Comparison of ENCODE assay signal across 26 cellular contexts in genomic region chr2:216540920-216541319, GRCh38. TPM values are rescaled to one million over a fixed set of nuclear protein-coding genes. Genes with fewer than 3 reads are reported as not detected.
DNase-seq lines count a peak whose midpoint lies in the region; ATAC-seq and TF ChIP-seq lines count a peak whose summit lies in the region.
"Had no signal": no experiment of that assay in that cellular context is flagged by ENCODE, and none has a peak within 500 bp of the region (broad histone marks: within the 10 kb centered on the region; RNA-seq: fewer than 3 reads in every experiment).

No MANE protein-coding gene starts in this region.

- intact Hi-C loops in MCF 10A (cut with micrococcal nuclease), result loop anchor here (1.0 kb wide), 1 partner anchor 10 kb away; no protein-coding TSS in a partner anchor

- H3K9me3 Mint-ChIP-seq in MCF 10A (ENCODE audit: unreplicated experiment), result no peaks in the 10 kb centered on the region
- H3K9me3 Mint-ChIP-seq: activated CD8-positive, alpha-beta T cell treated with anti-CD3 and anti-CD28 coated beads for 36 hours; natural killer cell; T-helper 1 cell treated with Interleukin-12 subunit alpha and Interleukin-12 subunit beta and Interleukin-4 antibody, amounts not matched to agents 30 μg/mL and 1 μg/mL, for 36 hours had no signal

- H3K4me1 Mint-ChIP-seq in MCF 10A (ENCODE audit: insufficient read depth, unreplicated experiment), result peaks cover 40% of the 10 kb centered on the region
- H3K4me1 Mint-ChIP-seq: stimulated activated memory B cell treated with anti-CD40 and anti-IgM and Interleukin-4, amounts not matched to agents 10 μg/mL and 1 μg/mL and 100 μg/mL, for 72 hours had no signal

- H3K4me3 Mint-ChIP-seq in MCF 10A (ENCODE audit: unreplicated experiment), result no peak overlapping the region
- H3K4me3 Mint-ChIP-seq: activated CD8-positive, alpha-beta T cell treated with anti-CD3 and anti-CD28 coated beads for 36 hours; activated naive CD8-positive, alpha-beta T cell; natural killer cell; stimulated activated memory B cell treated with anti-CD40 and anti-IgM and Interleukin-4, amounts not matched to agents 10 μg/mL and 1 μg/mL and 100 μg/mL, for 72 hours; T-helper 1 cell treated with Interleukin-12 subunit alpha and Interleukin-12 subunit beta and Interleukin-4 antibody, amounts not matched to agents 30 μg/mL and 1 μg/mL, for 36 hours had no signal

- ATAC-seq in RWPE2 (ENCODE audit: low read depth), result no peak
- peak; percentile 40 for ATAC-seq in thoracic aorta (ENCODE audit: insufficient number of reproducible peaks, low FRiP score, low read depth)
- ATAC-seq in HG02973 (IDR thresholded peaks at IDR 0.05; ENCODE audit: unreplicated experiment), result no peak
- no peak for ATAC-seq in left lobe of liver
- no peak for ATAC-seq in activated CD4-positive, CD25-positive, alpha-beta regulatory T cell treated with anti-CD3 and anti-CD28 coated beads, Interleukin-2, amount 50 U/mL, for 24 hours
- ATAC-seq: activated CD8-positive, alpha-beta T cell treated with anti-CD3 and anti-CD28 coated beads for 36 hours; natural killer cell; sciatic nerve; stimulated activated memory B cell treated with anti-CD40 and anti-IgM and Interleukin-4, amounts not matched to agents 10 μg/mL and 1 μg/mL and 100 μg/mL, for 72 hours had no signal

- no peaks in the 10 kb centered on the region for H3K9me3 ChIP-seq in RWPE2 (ENCODE audit: severe bottlenecking)
- H3K9me3 ChIP-seq in thoracic aorta, result no peaks in the 10 kb centered on the region
- H3K9me3 ChIP-seq: ovary, Peyer's patch, uterus had no signal

- H3K27me3 ChIP-seq in RWPE2 (ENCODE audit: insufficient read depth, poor library complexity, severe bottlenecking) (no peaks in the 10 kb centered on the region), thoracic aorta (replicated peaks; ENCODE audit: insufficient read depth) (no peaks in the 10 kb centered on the region)
- H3K27me3 ChIP-seq: ovary, Peyer's patch, uterus had no signal

- H3K4me1 ChIP-seq in RWPE2 (ENCODE audit: insufficient read depth, poor library complexity, severe bottlenecking), result peaks cover 25% of the 10 kb centered on the region
- H3K4me1 ChIP-seq in thoracic aorta (ENCODE audit: control insufficient read depth in 1 of 2, low read depth in 2 of 2), result peaks cover 22 to 49% of the 10 kb centered on the region in 2 donors

- H3K27ac ChIP-seq in RWPE2 (ENCODE audit: poor library complexity, severe bottlenecking) (peak overlapping the region; percentile 64), thoracic aorta (peak overlapping the region; percentile 74 to 93)
- H3K27ac ChIP-seq: ovary had no signal

- DNase-seq in RWPE2 (ENCODE audit: low spot score) (no peak), MCF 10A (ENCODE audit: unreplicated experiment) (no peak), kidney tubule cell (ENCODE audit: low spot score) (peak; percentile 27), thoracic aorta (ENCODE audit: low spot score) (no peak), left lobe of liver (ENCODE audit: low spot score) (no peak)
- DNase-seq: activated CD4-positive, alpha-beta T cell treated with anti-CD3 and anti-CD28 coated beads for 1 hour; activated CD8-positive, alpha-beta T cell treated with anti-CD3 and anti-CD28 coated beads for 36 hours; activated effector memory CD4-positive, alpha-beta T cell treated with Interleukin-2 at 50 U/mL for 16 hours; C1 segment of cervical spinal cord; Calu3; glutamatergic neuron; HCEC 1CT; natural killer cell; NCI-H1105; NCI-H187 treated with DMSO at 0.1 percent for 48 hours; NCI-H2171 treated with DMSO at 0.1 percent for 48 hours; ovary; Peyer's patch; stimulated activated CD4-positive, alpha-beta T cell treated with anti-CD3 and anti-CD28 coated beads, Interleukin-4, amount 100 ng/mL, for 24 hours; uterus had no signal

- H3K36me3 ChIP-seq in RWPE2 (ENCODE audit: low read depth) (no peaks in the 10 kb centered on the region), thoracic aorta (no peaks in the 10 kb centered on the region)
- H3K36me3 ChIP-seq: ovary, Peyer's patch, uterus had no signal

- no peaks in the 10 kb centered on the region for H3K36me3 Mint-ChIP-seq in MCF 10A (ENCODE audit: insufficient read depth, unreplicated experiment)
- H3K36me3 Mint-ChIP-seq: natural killer cell; stimulated activated memory B cell treated with anti-CD40 and anti-IgM and Interleukin-4, amounts not matched to agents 10 μg/mL and 1 μg/mL and 100 μg/mL, for 72 hours had no signal

- no TSS peak for BruUV-seq in MCF 10A (replicated peaks; lab: Mats Ljungman, UMichigan)

- CTCF ChIA-PET in MCF 10A (lab: Yijun Ruan, JAX), result interaction anchor here (0.8 to 3.0 kb wide), 6 partner anchors 10 to 125 kb away, joined by 3 to 21 read pairs (median 12); no protein-coding TSS in a partner anchor

- no peaks in the 10 kb centered on the region for H3K27me3 Mint-ChIP-seq in MCF 10A (ENCODE audit: insufficient read depth, unreplicated experiment)

- no peak overlapping the region for H3K4me3 ChIP-seq in RWPE2 (ENCODE audit: severe bottlenecking)
- H3K4me3 ChIP-seq in thoracic aorta, result no peak overlapping the region
- H3K4me3 ChIP-seq: ovary, Peyer's patch, uterus had no signal

- no peak for TF ChIP-seq CTCF in RWPE2 (IDR thresholded peaks at IDR 0.05; ENCODE audit: poor library complexity, severe bottlenecking)
- no peak for TF ChIP-seq CTCF in MCF 10A (IDR thresholded peaks at IDR 0.05; ENCODE audit: unreplicated experiment)
- no peak for TF ChIP-seq CTCF in thoracic aorta (IDR thresholded peaks at IDR 0.05)

- POLR2A ChIA-PET in MCF 10A (lab: Yijun Ruan, JAX), result interaction anchor here (1.6 to 3.2 kb wide), 3 partner anchors 11 to 124 kb away, joined by 3 to 32 read pairs (median 7); no protein-coding TSS in a partner anchor

- H3K27ac Mint-ChIP-seq in MCF 10A (ENCODE audit: low read depth, unreplicated experiment), result peak overlapping the region; percentile 75
- H3K27ac Mint-ChIP-seq: activated CD8-positive, alpha-beta T cell treated with anti-CD3 and anti-CD28 coated beads for 36 hours; activated naive CD8-positive, alpha-beta T cell; natural killer cell; stimulated activated memory B cell treated with anti-CD40 and anti-IgM and Interleukin-4, amounts not matched to agents 10 μg/mL and 1 μg/mL and 100 μg/mL, for 72 hours; T-helper 1 cell treated with Interleukin-12 subunit alpha and Interleukin-12 subunit beta and Interleukin-4 antibody, amounts not matched to agents 30 μg/mL and 1 μg/mL, for 36 hours had no signal

RNA-seq across cellular contexts. Expression of gene RPL37A, which starts 42.3 kb away (rescaled TPM):
- total RNA-seq in MCF 10A (2022), result 4,349 and 4,745 TPM in 2 replicates
- total RNA-seq in thoracic aorta, result 100 to 1,000 TPM; 422 to 464 TPM
- 825 TPM for total RNA-seq in left lobe of liver
